ENCODE assay signal across 24 cellular contexts in genomic region chr13:68027311-68027710, GRCh38.
"Had no signal": no experiment of that assay in that cellular context is flagged by ENCODE, and none has a peak within 500 bp of the region (broad histone marks: within the 10 kb centered on the region; RNA-seq: fewer than 3 reads in every experiment).

No MANE protein-coding gene starts in this region.

- H3K36me3 ChIP-seq: ascending aorta had no signal

- H3K9me3 ChIP-seq: ascending aorta had no signal

- H3K4me1 ChIP-seq: ascending aorta had no signal

- DNase-seq: activated CD4-positive, alpha-beta memory T cell treated with anti-CD3 and anti-CD28 coated beads for 36 hours; activated CD4-positive, alpha-beta T cell treated with anti-CD3 and anti-CD28 coated beads, Interleukin-2, amount 10 ng/mL, durations not matched to agents 7 days and 5 days; activated CD4-positive, CD25-positive, alpha-beta regulatory T cell; activated CD8-positive, alpha-beta memory T cell treated with anti-CD3 and anti-CD28 coated beads for 24 hours; activated effector memory CD4-positive, alpha-beta T cell treated with anti-CD3 and anti-CD28 coated beads, Interleukin-2, amount 50 U/mL, for 16 hours; activated naive CD4-positive, alpha-beta T cell treated with Interleukin-2 at 50 U/mL for 16 hours; activated naive CD8-positive, alpha-beta T cell treated with anti-CD3 and anti-CD28 coated beads, Interleukin-2, amount 50 U/mL, for 24 hours; activated T-cell treated with anti-CD3 and anti-CD28 coated beads, Interleukin-2, amount 50 U/mL, for 4 hours; amniotic stem cell; cortex of kidney; Kasumi-1; KBM-7; NCI-H1436; NCI-H1694 treated with DMSO at 0.1 percent for 48 hours; NCI-H2029 treated with DMSO at 0.1 percent for 48 hours; NCI-H526; NCI-H82; PC-3; SIG-M5; T-helper 1 cell had no signal

- H3K4me3 ChIP-seq: ascending aorta, SK-N-MC had no signal

- H3K27ac ChIP-seq: ascending aorta, SK-N-MC, VCaP had no signal

- H3K27me3 ChIP-seq: ascending aorta had no signal

- ATAC-seq: activated naive CD4-positive, alpha-beta T cell treated with anti-CD3 and anti-CD28 coated beads, Interleukin-2, amount 50 U/mL, for 72 hours; activated naive CD8-positive, alpha-beta T cell treated with anti-CD3 and anti-CD28 coated beads, Interleukin-2, amount 50 U/mL, for 24 hours; activated T-cell treated with anti-CD3 and anti-CD28 coated beads, Interleukin-2, amount 50 U/mL, for 4 hours; PC-3 had no signal
